In the genomic region with DNA sequence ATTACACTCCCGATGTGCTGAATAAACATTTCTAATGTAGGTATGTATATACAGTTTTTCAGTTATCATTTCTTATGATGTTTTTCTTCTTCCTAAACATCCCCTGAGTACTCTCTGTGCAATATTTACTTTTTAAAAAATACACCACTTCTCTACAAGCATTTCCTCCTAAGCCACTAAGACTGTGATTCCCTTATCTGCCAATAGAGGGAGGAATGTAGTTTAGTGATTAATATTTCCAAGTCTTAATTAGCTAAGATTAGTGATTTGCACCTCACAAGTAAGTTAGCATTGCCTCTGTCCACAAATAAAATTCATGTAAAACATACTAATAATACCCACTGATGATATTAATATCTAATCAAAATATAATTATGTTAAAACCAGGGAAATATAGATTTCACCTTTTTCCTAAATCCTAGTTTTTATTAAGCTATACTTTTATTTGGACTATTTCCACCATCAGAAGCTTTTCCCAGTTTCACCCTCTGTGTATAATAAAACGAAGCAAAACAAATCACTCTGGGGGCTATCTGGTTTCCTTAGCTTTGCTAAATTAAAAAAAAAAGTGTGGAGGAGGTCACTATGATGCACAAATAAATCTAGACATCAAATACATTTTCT, we compare ENCODE assay signal across 9 cellular contexts.
DNase-seq lines count a peak whose midpoint lies in the region; ATAC-seq and TF ChIP-seq lines count a peak whose summit lies in the region.
"Had no signal": no experiment of that assay in that cellular context is flagged by ENCODE, and none has a peak within 500 bp of the region (broad histone marks: within the 10 kb centered on the region; RNA-seq: fewer than 3 reads in every experiment).

No MANE protein-coding gene starts in this region.

- no peaks in the 10 kb centered on the region for H4K20me1 ChIP-seq in OCI-LY7 (ENCODE audit: insufficient read depth, low read length)

- H3K4me3 Mint-ChIP-seq in activated T-helper 1 cell treated with anti-CD3 and anti-CD28 coated beads, Interleukin-12 subunit alpha, Interleukin-12 subunit beta, Interleukin-2, Interleukin-4 antibody, amounts not matched to agents 30 ng/mL and 10 ng/mL and 1 ng/mL, durations not matched to agents 14 hours and 24 hours and 36 hours, result no peak overlapping the region
- H3K4me3 Mint-ChIP-seq: activated CD4-positive, alpha-beta memory T cell treated with anti-CD3 and anti-CD28 coated beads for 36 hours had no signal

- H3K27ac Mint-ChIP-seq in activated T-helper 1 cell treated with anti-CD3 and anti-CD28 coated beads, Interleukin-12 subunit alpha, Interleukin-12 subunit beta, Interleukin-2, Interleukin-4 antibody, amounts not matched to agents 30 ng/mL and 10 ng/mL and 1 ng/mL, durations not matched to agents 14 hours and 24 hours and 36 hours, result no peak overlapping the region
- H3K27ac Mint-ChIP-seq: activated CD4-positive, alpha-beta memory T cell treated with anti-CD3 and anti-CD28 coated beads for 36 hours had no signal

- H3K27me3 ChIP-seq in thoracic aorta (replicated peaks; ENCODE audit: insufficient read depth), result no peaks in the 10 kb centered on the region

- DNase-seq in SIG-M5 treated with dmso at 0.1 percent for 504 hours (lab: John Stamatoyannopoulos, UW; ENCODE audit: unreplicated experiment), result peak; percentile 30
- no peak for DNase-seq in SIG-M5 (lab: John Stamatoyannopoulos, UW)
- DNase-seq in OCI-LY7 (ENCODE audit: low spot score), result no peak
- peak; percentile 49 for DNase-seq in fibroblast of peridontal ligament (ENCODE audit: extremely low read depth)
- DNase-seq in thoracic aorta (ENCODE audit: low spot score), result no peak
- no peak for DNase-seq in omental fat pad (ENCODE audit: low spot score)
- no peak for DNase-seq in nucleus accumbens (lab: John Stamatoyannopoulos, UW)
- DNase-seq in activated T-helper 1 cell treated with anti-CD3 and anti-CD28 coated beads, Interleukin-12 subunit alpha, Interleukin-12 subunit beta, Interleukin-2, Interleukin-4 antibody, amounts not matched to agents 30 ng/mL and 10 ng/mL and 1 ng/mL, durations not matched to agents 14 hours and 24 hours and 36 hours (ENCODE audit: low spot score), result no peak
- DNase-seq: activated CD4-positive, alpha-beta memory T cell treated with anti-CD3 and anti-CD28 coated beads for 36 hours had no signal

- no peak overlapping the region for H3K27ac ChIP-seq in OCI-LY7 (ENCODE audit: low read depth, low read length, poor library complexity, severe bottlenecking)
- H3K27ac ChIP-seq in thoracic aorta, result no peak overlapping the region

- no peaks in the 10 kb centered on the region for H3K79me2 ChIP-seq in OCI-LY7 (ENCODE audit: insufficient read depth, low read depth, low read length)

- H3K4me3 ChIP-seq in OCI-LY7 (ENCODE audit: low read depth, low read length, poor library complexity, severe bottlenecking) (no peak overlapping the region), thoracic aorta (no peak overlapping the region)

- no TSS peak for BruUV-seq in OCI-LY7 (replicated peaks; lab: Mats Ljungman, UMichigan)

- no peaks in the 10 kb centered on the region for H3K9me2 ChIP-seq in OCI-LY7 (ENCODE audit: insufficient read depth, low read length)

- H3K4me1 Mint-ChIP-seq in activated T-helper 1 cell treated with anti-CD3 and anti-CD28 coated beads, Interleukin-12 subunit alpha, Interleukin-12 subunit beta, Interleukin-2, Interleukin-4 antibody, amounts not matched to agents 30 ng/mL and 10 ng/mL and 1 ng/mL, durations not matched to agents 14 hours and 24 hours and 36 hours (ENCODE audit: low read depth), result no peaks in the 10 kb centered on the region

- CTCF ChIA-PET in OCI-LY7 (lab: Charles Lee; ENCODE audit: unreplicated experiment), result no interaction called here

- H3K36me3 ChIP-seq in OCI-LY7 (ENCODE audit: insufficient read depth, low read length) (no peaks in the 10 kb centered on the region), thoracic aorta (no peaks in the 10 kb centered on the region)

- no peak overlapping the region for H3K4me2 ChIP-seq in OCI-LY7 (ENCODE audit: low read length)

- no peak for ATAC-seq in thoracic aorta (ENCODE audit: insufficient number of reproducible peaks, low FRiP score, low read depth)
- no peak for ATAC-seq in omental fat pad (ENCODE audit: low FRiP score)

- no peaks in the 10 kb centered on the region for H3K4me1 ChIP-seq in OCI-LY7 (ENCODE audit: insufficient read depth, low read length, poor library complexity, severe bottlenecking)
- peaks cover 0 to 10% of the 10 kb centered on the region in 2 donors for H3K4me1 ChIP-seq in thoracic aorta (ENCODE audit: control insufficient read depth in 1 of 2, low read depth in 2 of 2)

- no peak overlapping the region for H2AFZ ChIP-seq in OCI-LY7 (ENCODE audit: low read length)

- no peaks in the 10 kb centered on the region for H3K27me3 Mint-ChIP-seq in activated T-helper 1 cell treated with anti-CD3 and anti-CD28 coated beads, Interleukin-12 subunit alpha, Interleukin-12 subunit beta, Interleukin-2, Interleukin-4 antibody, amounts not matched to agents 30 ng/mL and 10 ng/mL and 1 ng/mL, durations not matched to agents 14 hours and 24 hours and 36 hours (ENCODE audit: insufficient read depth)
- H3K27me3 Mint-ChIP-seq: activated CD4-positive, alpha-beta memory T cell treated with anti-CD3 and anti-CD28 coated beads for 36 hours had no signal

- intact Hi-C loops in OCI-LY7 (cut with micrococcal nuclease; ENCODE audit: unreplicated experiment), result no loop called here
- intact Hi-C loops in activated T-helper 1 cell treated with anti-CD3 and anti-CD28 coated beads, Interleukin-12 subunit alpha, Interleukin-12 subunit beta, Interleukin-2, Interleukin-4 antibody, amounts not matched to agents 30 ng/mL and 10 ng/mL and 1 ng/mL, durations not matched to agents 14 hours and 24 hours and 36 hours (cut with micrococcal nuclease), result no loop called here

- no peaks in the 10 kb centered on the region for H3K36me3 Mint-ChIP-seq in activated T-helper 1 cell treated with anti-CD3 and anti-CD28 coated beads, Interleukin-12 subunit alpha, Interleukin-12 subunit beta, Interleukin-2, Interleukin-4 antibody, amounts not matched to agents 30 ng/mL and 10 ng/mL and 1 ng/mL, durations not matched to agents 14 hours and 24 hours and 36 hours (ENCODE audit: low read depth)
- H3K36me3 Mint-ChIP-seq: activated CD4-positive, alpha-beta memory T cell treated with anti-CD3 and anti-CD28 coated beads for 36 hours had no signal

- POLR2A ChIA-PET in OCI-LY7 (lab: Charles Lee), result interaction anchor here (0.5 to 0.7 kb wide), 2 partner anchors 1005 to 1083 kb away, joined by 3 read pairs; no protein-coding TSS in a partner anchor

- H3K9me3 Mint-ChIP-seq in activated T-helper 1 cell treated with anti-CD3 and anti-CD28 coated beads, Interleukin-12 subunit alpha, Interleukin-12 subunit beta, Interleukin-2, Interleukin-4 antibody, amounts not matched to agents 30 ng/mL and 10 ng/mL and 1 ng/mL, durations not matched to agents 14 hours and 24 hours and 36 hours, result no peaks in the 10 kb centered on the region

- TF ChIP-seq CTCF in OCI-LY7 (conservative IDR thresholded peaks at IDR 0.05; ENCODE audit: low read length), result peak; percentile 75
- peak; percentile 35 for TF ChIP-seq CTCF in thoracic aorta (IDR thresholded peaks at IDR 0.05)
- TF ChIP-seq CTCF in omental fat pad (IDR thresholded peaks at IDR 0.05), result no peak

- H3K9me3 ChIP-seq in OCI-LY7 (ENCODE audit: low read length), result no peaks in the 10 kb centered on the region
- no peaks in the 10 kb centered on the region for H3K9me3 ChIP-seq in thoracic aorta

Comparison
In these comparisons a context has a peak if more than half of its experiments do, and no peak if none do; other contexts are left out.
1. DNase-seq: peak in SIG-M5 treated with dmso at 0.1 percent for 504 hours (single experiment) and fibroblast of peridontal ligament (single experiment); none in SIG-M5 (single experiment), OCI-LY7 (single experiment), thoracic aorta (single experiment), omental fat pad (single experiment), nucleus accumbens (0 of 56) and activated T-helper 1 cell treated with anti-CD3 and anti-CD28 coated beads, Interleukin-12 subunit alpha, Interleukin-12 subunit beta, Interleukin-2, Interleukin-4 antibody, amounts not matched to agents 30 ng/mL and 10 ng/mL and 1 ng/mL, durations not matched to agents 14 hours and 24 hours and 36 hours (single experiment).
2. CTCF ChIP-seq: peak in OCI-LY7 (single experiment) and thoracic aorta (single experiment); none in omental fat pad (0 of 3).